Comparison of ENCODE assay signal across 8 cellular contexts in genomic region chr1:51569284-51570062, GRCh38. TPM values are rescaled to one million over a fixed set of nuclear protein-coding genes. Genes with fewer than 3 reads are reported as not detected.
DNase-seq lines count a peak whose midpoint lies in the region; ATAC-seq and TF ChIP-seq lines count a peak whose summit lies in the region.

No MANE protein-coding gene starts in this region.

- H3K36me3 ChIP-seq in mucosa of descending colon (ENCODE audit: low read depth), result no peaks in the 10 kb centered on the region

- H3K4me3 Mint-ChIP-seq in T-cell, result peak overlapping the region; percentile 41 to 61 (median 45)
- no peak overlapping the region for H3K4me3 Mint-ChIP-seq in central memory CD8-positive, alpha-beta T cell

- H3K9me3 Mint-ChIP-seq in T-cell, result no peaks in the 10 kb centered on the region
- no peaks in the 10 kb centered on the region for H3K9me3 Mint-ChIP-seq in central memory CD8-positive, alpha-beta T cell

- POLR2A ChIA-PET in T-cell (lab: Charles Lee), result interaction anchor here in 1 of 2 donors (0.6 kb wide), 1 partner anchor 169 kb away, joined by 3 read pairs; no protein-coding TSS in a partner anchor

- ATAC-seq in GM19455 (IDR thresholded peaks at IDR 0.05; ENCODE audit: unreplicated experiment) (peak; percentile 92), HG03442 (IDR thresholded peaks at IDR 0.05; ENCODE audit: unreplicated experiment) (peak; percentile 71), T-cell (replicated peaks in 1 of 4) (peak; percentile 87 to 91 (median 90)), mucosa of descending colon (peak; percentile 91)
- peak; percentile 73 for ATAC-seq in central memory CD8-positive, alpha-beta T cell (replicated peaks; ENCODE audit: extremely low read depth, poor library complexity, severe bottlenecking)

- no peaks in the 10 kb centered on the region for H3K36me3 Mint-ChIP-seq in T-cell
- no peaks in the 10 kb centered on the region for H3K36me3 Mint-ChIP-seq in central memory CD8-positive, alpha-beta T cell (ENCODE audit: insufficient read depth)

- TF ChIP-seq CTCF in mucosa of descending colon (IDR thresholded peaks at IDR 0.05), result no peak

- DNase-seq in Daoy (ENCODE audit: low read depth) (peak; percentile 92), T-cell (peak in 19 of 34 experiments; percentile 0 to 27 (median 5)), mucosa of descending colon (peak in 1 of 3 donors; percentile 25), NCI-H526 (lab: John Stamatoyannopoulos, UW) (no peak), NCI-H1105 treated with DMSO at 0.1 percent for 48 hours (lab: John Stamatoyannopoulos, UW) (no peak)
- no peak for DNase-seq in central memory CD8-positive, alpha-beta T cell (ENCODE audit: low spot score in 2 of 2)

- intact Hi-C loops in mucosa of descending colon (cut with DNase I, micrococcal nuclease), result no loop called here

- peaks cover 26 to 40% (median 39%) of the 10 kb centered on the region in 3 donors for H3K4me1 Mint-ChIP-seq in T-cell
- peaks cover 6% of the 10 kb centered on the region for H3K4me1 Mint-ChIP-seq in central memory CD8-positive, alpha-beta T cell

- H3K27me3 Mint-ChIP-seq in T-cell, result no peaks in the 10 kb centered on the region
- no peaks in the 10 kb centered on the region for H3K27me3 Mint-ChIP-seq in central memory CD8-positive, alpha-beta T cell

- peaks cover 14% of the 10 kb centered on the region for H3K4me1 ChIP-seq in mucosa of descending colon (ENCODE audit: low read depth)

- no peak overlapping the region for H3K4me3 ChIP-seq in mucosa of descending colon

- no peaks in the 10 kb centered on the region for H3K9me3 ChIP-seq in mucosa of descending colon

- H3K27ac Mint-ChIP-seq in T-cell, result peak overlapping the region; percentile 93
- no peak overlapping the region for H3K27ac Mint-ChIP-seq in central memory CD8-positive, alpha-beta T cell (ENCODE audit: low read depth)

- CTCF ChIA-PET in T-cell (lab: Charles Lee), result interaction anchor here in 1 of 2 donors (1.1 to 1.9 kb wide), 2 partner anchors 198 to 200 kb away, joined by 4 to 7 read pairs; no protein-coding TSS in a partner anchor

RNA-seq across cellular contexts. Expression of gene OSBPL9, which starts 47.4 kb away (rescaled TPM):
- 42.2 and 47.7 TPM in 2 replicates for total RNA-seq in Daoy (2014; rRNA removed; shearing (Covaris generic))
- total RNA-seq in T-cell, result 10 to 100 TPM; 39.8 to 50.7 (median 43.4) TPM
- total RNA-seq in mucosa of descending colon, result 10 to 100 TPM; 44.2 to 51.5 (median 50.7) TPM

RNA-seq across cellular contexts. Expression of gene EPS15, which starts 50.4 kb away (rescaled TPM):
- 33.4 and 43.0 TPM in 2 replicates for total RNA-seq in Daoy (2014; rRNA removed; shearing (Covaris generic))
- 10 to 100 TPM; 61.0 to 76.1 (median 75.2) TPM for total RNA-seq in T-cell
- total RNA-seq in mucosa of descending colon, result 10 to 100 TPM; 50.0 to 85.5 (median 54.0) TPM

Comparison
In these comparisons a context has a peak if more than half of its experiments do, and no peak if none do; other contexts are left out.
1. DNase-seq: peak in Daoy (single experiment) and T-cell (19 of 34); none in central memory CD8-positive, alpha-beta T cell (0 of 2), NCI-H526 (0 of 2) and NCI-H1105 treated with DMSO at 0.1 percent for 48 hours (single experiment).
2. Peak in every context shown above with its lines, with median percentiles within 50 percentile points of each other: ATAC-seq.